ENCODE assay signal across 33 cellular contexts in genomic region chr5:21776466-21776865, GRCh38.
"Had no signal": no experiment of that assay in that cellular context is flagged by ENCODE, and none has a peak within 500 bp of the region (broad histone marks: within the 10 kb centered on the region; RNA-seq: fewer than 3 reads in every experiment).

No MANE protein-coding gene starts in this region.

- H3K4me3 ChIP-seq: adrenal gland, body of pancreas, breast epithelium, cardiac muscle cell, esophagus muscularis mucosa, gastrocnemius medialis, heart left ventricle had no signal

- ATAC-seq: activated CD4-positive, alpha-beta T cell treated with anti-CD3 and anti-CD28 coated beads for 36 hours; activated CD8-positive, alpha-beta memory T cell treated with anti-CD3 and anti-CD28 coated beads, Interleukin-2, amount 10 ng/mL, durations not matched to agents 7 days and 5 days; activated CD8-positive, alpha-beta T cell treated with anti-CD3 and anti-CD28 coated beads, Interleukin-2, amount 10 ng/mL, durations not matched to agents 7 days and 5 days; activated naive CD8-positive, alpha-beta T cell treated with anti-CD3 and anti-CD28 coated beads, Interleukin-2, amount 50 U/mL, for 24 hours; body of pancreas; effector memory CD8-positive, alpha-beta T cell; foreskin keratinocyte; gastrocnemius medialis; heart left ventricle had no signal

- H3K4me1 ChIP-seq: adrenal gland, body of pancreas, breast epithelium, esophagus muscularis mucosa, gastrocnemius medialis, heart left ventricle had no signal

- H3K27ac ChIP-seq: adrenal gland, body of pancreas, breast epithelium, cardiac muscle cell, esophagus muscularis mucosa, foreskin keratinocyte, gastrocnemius medialis, heart left ventricle had no signal

- FAIRE-seq: colon had no signal

- H3K36me3 ChIP-seq: adrenal gland, breast epithelium, cardiac muscle cell, esophagus muscularis mucosa, gastrocnemius medialis, heart left ventricle had no signal

- DNase-seq: activated CD4-positive, alpha-beta memory T cell treated with anti-CD3 and anti-CD28 coated beads for 36 hours; activated CD4-positive, alpha-beta T cell treated with anti-CD3 and anti-CD28 coated beads for 36 hours; activated CD4-positive, alpha-beta T cell treated with anti-CD3 and anti-CD28 coated beads, Interleukin-2, amount 10 ng/mL, durations not matched to agents 24 days and 14 days; activated CD4-positive, CD25-positive, alpha-beta regulatory T cell; activated CD4-positive, CD25-positive, alpha-beta regulatory T cell treated with anti-CD3 and anti-CD28 coated beads, Interleukin-2, amount 50 U/mL, for 72 hours; activated CD8-positive, alpha-beta memory T cell treated with anti-CD3 and anti-CD28 coated beads, Interleukin-2, amount 10 ng/mL, durations not matched to agents 7 days and 5 days; activated CD8-positive, alpha-beta memory T cell treated with anti-CD3 and anti-CD28 coated beads, Interleukin-2, amount 50 U/mL, for 4 hours; activated CD8-positive, alpha-beta T cell treated with anti-CD3 and anti-CD28 coated beads, Interleukin-2, amount 10 ng/mL, durations not matched to agents 7 days and 5 days; activated effector memory CD4-positive, alpha-beta T cell treated with anti-CD3 and anti-CD28 coated beads, Interleukin-2, amount 50 U/mL, for 16 hours; activated naive CD4-positive, alpha-beta T cell treated with anti-CD3 and anti-CD28 coated beads for 36 hours; activated naive CD8-positive, alpha-beta T cell treated with anti-CD3 and anti-CD28 coated beads for 36 hours; activated naive CD8-positive, alpha-beta T cell treated with anti-CD3 and anti-CD28 coated beads, Interleukin-2, amount 50 U/mL, for 24 hours; activated T-cell treated with anti-CD3 and anti-CD28 coated beads, Interleukin-2, amount 50 U/mL, for 1 hour; activated T-cell treated with anti-CD3 and anti-CD28 coated beads, Interleukin-2, amount 50 U/mL, for 48 hours; adrenal gland; amygdala; aorta; body of pancreas; central memory CD4-positive, alpha-beta T cell; cortex of kidney; dermis blood vessel endothelial cell; effector CD4-positive, alpha-beta T cell; effector memory CD8-positive, alpha-beta T cell; erythroblast; foreskin keratinocyte; gastrocnemius medialis; glutamatergic neuron; heart left ventricle; T-helper 2 cell had no signal

- H3K9me3 ChIP-seq: adrenal gland, body of pancreas, breast epithelium, esophagus muscularis mucosa, gastrocnemius medialis, heart left ventricle had no signal

- H3K27me3 ChIP-seq: adrenal gland, body of pancreas, breast epithelium, cardiac muscle cell, esophagus muscularis mucosa, foreskin keratinocyte, gastrocnemius medialis, heart left ventricle had no signal
